In genomic region chr22:38051900-38052862, GRCh38 we compare ENCODE assay signal across 1 cellular context.
TF ChIP-seq lines count a peak whose summit lies in the region.

No MANE protein-coding gene starts in this region.

TF ChIP-seq in HepG2, 621 proteins besides CTCF, POLR2A, EP300 and RAD21 (continued from another document and continues in another):
- TF ChIP-seq E2F1 (CRISPR knock-in tag; IDR thresholded peaks at IDR 0.05) (no peak), ZNF652 (CRISPR knock-in tag; IDR thresholded peaks at IDR 0.05; ENCODE audit: borderline replicate concordance, low read depth) (no peak), ZNF292 (CRISPR knock-in tag; IDR thresholded peaks at IDR 0.05; ENCODE audit: borderline replicate concordance, low read depth) (0 out of 2 replicates have a peak, but pooled peaks have one; percentile 48), IKZF5 (CRISPR knock-in tag; IDR thresholded peaks at IDR 0.05) (0 out of 2 replicates have a peak, but pooled peaks have one; percentile 48), RXRA (CRISPR knock-in tag; IDR thresholded peaks at IDR 0.05) (peak; percentile 30), ERF (CRISPR knock-in tag; IDR thresholded peaks at IDR 0.05) (peak; percentile 84), SMAD3 (CRISPR knock-in tag; IDR thresholded peaks at IDR 0.05) (peak; percentile 69; the same call in 1 of the 2 replicates), YY1 (IDR thresholded peaks at IDR 0.05; ENCODE audit: insufficient read depth, insufficient replicate concordance, low read depth, low read length) (peak; percentile 50), ZNF335 (CRISPR knock-in tag; IDR thresholded peaks at IDR 0.05) (peak; percentile 75; the same call in 1 of the 2 replicates), NCOA2 (CRISPR knock-in tag; IDR thresholded peaks at IDR 0.05) (0 out of 2 replicates have a peak, but pooled peaks have one; percentile 21), ISL2 (CRISPR knock-in tag; IDR thresholded peaks at IDR 0.05) (peak; percentile 27; the same call in 1 of the 2 replicates), MYC (CRISPR knock-in tag; IDR thresholded peaks at IDR 0.05; ENCODE audit: borderline replicate concordance) (peak; percentile 97), MIER3 (CRISPR knock-in tag; IDR thresholded peaks at IDR 0.05; ENCODE audit: borderline replicate concordance) (peak; percentile 55; the same call in 1 of the 2 replicates), TARDBP (CRISPR knock-in tag; IDR thresholded peaks at IDR 0.05) (peak; percentile 31; the same call in 1 of the 2 replicates), HMGXB3 (CRISPR knock-in tag; IDR thresholded peaks at IDR 0.05; ENCODE audit: borderline replicate concordance) (peak; percentile 41; the same call in 1 of the 2 replicates), TFDP2 (CRISPR knock-in tag; IDR thresholded peaks at IDR 0.05) (peak; percentile 72), ZNF3 (CRISPR knock-in tag; IDR thresholded peaks at IDR 0.05) (peak; percentile 86), HMGXB4 (CRISPR knock-in tag; IDR thresholded peaks at IDR 0.05; ENCODE audit: borderline replicate concordance in 1 of 2, low read depth in 1 of 2) (peak; percentile 89 to 92), ZNF501 (CRISPR knock-in tag; IDR thresholded peaks at IDR 0.05) (peak; percentile 84), ZNF788 (CRISPR knock-in tag; IDR thresholded peaks at IDR 0.05; ENCODE audit: borderline replicate concordance) (peak; percentile 86; the same call in 1 of the 2 replicates), POGK (CRISPR knock-in tag; conservative IDR thresholded peaks at IDR 0.05) (peak; percentile 45; the same call in 1 of the 2 replicates), REL (CRISPR knock-in tag; conservative IDR thresholded peaks at IDR 0.05) (no peak), NFYB (CRISPR knock-in tag; IDR thresholded peaks at IDR 0.05) (peak; percentile 8; the same call in 1 of the 2 replicates), RXRB (CRISPR knock-in tag; IDR thresholded peaks at IDR 0.05; ENCODE audit: borderline replicate concordance) (peak; percentile 42; the same call in 1 of the 2 replicates), CEBPG (CRISPR knock-in tag; IDR thresholded peaks at IDR 0.05) (0 out of 2 replicates have a peak, but pooled peaks have one; percentile 29), MXI1 (IDR thresholded peaks at IDR 0.05; ENCODE audit: borderline replicate concordance, low read depth, low read length) (peak; percentile 72; the same call in 1 of the 3 replicates), ZNF747 (CRISPR knock-in tag; IDR thresholded peaks at IDR 0.05; ENCODE audit: borderline replicate concordance) (0 out of 2 replicates have a peak, but pooled peaks have one; percentile 50), FOXA1 (IDR thresholded peaks at IDR 0.05) (no peak), FOXA1 (CRISPR knock-in tag; IDR thresholded peaks at IDR 0.05) (peak; percentile 46), GATAD1 (CRISPR knock-in tag; IDR thresholded peaks at IDR 0.05) (peak; percentile 63; the same call in 1 of the 2 replicates), HNF4G (IDR thresholded peaks at IDR 0.05; ENCODE audit: borderline replicate concordance, low read depth, low read length) (no peak), HNF4G (CRISPR knock-in tag; IDR thresholded peaks at IDR 0.05; ENCODE audit: borderline replicate concordance, low read depth) (peak; percentile 38; the same call in 1 of the 2 replicates), KAT8 (CRISPR knock-in tag; IDR thresholded peaks at IDR 0.05) (peak; percentile 51; the same call in 1 of the 2 replicates), TAF1 (CRISPR knock-in tag; IDR thresholded peaks at IDR 0.05) (no peak; the same call in 1 of the 2 replicates), PITX1 (CRISPR knock-in tag; IDR thresholded peaks at IDR 0.05) (0 out of 2 replicates have a peak, but pooled peaks have one; percentile 47), ZSCAN25 (CRISPR knock-in tag; IDR thresholded peaks at IDR 0.05) (peak; percentile 81), ELF4 (CRISPR knock-in tag; IDR thresholded peaks at IDR 0.05; ENCODE audit: borderline replicate concordance) (no peak), ZNF556 (CRISPR knock-in tag; IDR thresholded peaks at IDR 0.05; ENCODE audit: borderline replicate concordance) (no peak), TP53 (CRISPR knock-in tag; conservative IDR thresholded peaks at IDR 0.05) (no peak), TFDP1 (CRISPR knock-in tag; IDR thresholded peaks at IDR 0.05; ENCODE audit: borderline replicate concordance) (peak; percentile 64; the same call in 1 of the 2 replicates), AKAP8 (CRISPR knock-in tag; IDR thresholded peaks at IDR 0.05) (peak; percentile 63; the same call in 1 of the 2 replicates), AFF4 (CRISPR knock-in tag; IDR thresholded peaks at IDR 0.05) (no peak), SP1 (IDR thresholded peaks at IDR 0.05) (no peak), SP1 (CRISPR knock-in tag; IDR thresholded peaks at IDR 0.05) (peak; percentile 46; the same call in 1 of the 2 replicates), MXD4 (CRISPR knock-in tag; IDR thresholded peaks at IDR 0.05) (0 out of 2 replicates have a peak, but pooled peaks have one; percentile 59), ZNF784 (CRISPR knock-in tag; IDR thresholded peaks at IDR 0.05; ENCODE audit: borderline replicate concordance) (peak; percentile 75), ZNF547 (CRISPR knock-in tag; IDR thresholded peaks at IDR 0.05) (peak; percentile 80; the same call in 1 of the 2 replicates), FOXK1 (CRISPR knock-in tag; IDR thresholded peaks at IDR 0.05; ENCODE audit: borderline replicate concordance, low read depth) (0 out of 2 replicates have a peak, but pooled peaks have one; percentile 24)
